18 cellular contexts compared by ENCODE assay signal in genomic region chr13:27257233-27257568, GRCh38. TPM values are rescaled to one million over a fixed set of nuclear protein-coding genes. Genes with fewer than 3 reads are reported as not detected.
DNase-seq lines count a peak whose midpoint lies in the region; ATAC-seq and TF ChIP-seq lines count a peak whose summit lies in the region.
"Had no signal": no experiment of that assay in that cellular context is flagged by ENCODE, and none has a peak within 500 bp of the region (broad histone marks: within the 10 kb centered on the region; RNA-seq: fewer than 3 reads in every experiment).

No MANE protein-coding gene starts in this region.

- H3K4me3 Mint-ChIP-seq in activated CD4-positive, alpha-beta memory T cell treated with anti-CD3 and anti-CD28 coated beads for 36 hours, result no peak overlapping the region
- H3K4me3 Mint-ChIP-seq in activated CD4-positive, alpha-beta memory T cell treated with anti-CD3 and anti-CD28 coated beads, Interleukin-2, amount 10 ng/mL, durations not matched to agents 7 days and 5 days, result no peak overlapping the region
- peak overlapping the region; percentile 4 for H3K4me3 Mint-ChIP-seq in activated T-helper 17 cell treated with anti-CD3 and anti-CD28 coated beads, Interleukin-2, amount 50 U/mL, for 72 hours
- no peak overlapping the region for H3K4me3 Mint-ChIP-seq in nephron progenitor cell

- DNase-seq in activated CD4-positive, alpha-beta memory T cell treated with anti-CD3 and anti-CD28 coated beads for 36 hours, result no peak
- no peak for DNase-seq in activated CD4-positive, alpha-beta memory T cell treated with anti-CD3 and anti-CD28 coated beads, Interleukin-2, amount 10 ng/mL, durations not matched to agents 7 days and 5 days
- DNase-seq in ELR (ENCODE audit: low read depth) (peak; percentile 27), nephron progenitor cell (no peak), germinal center (ENCODE audit: low spot score) (no peak), NCI-H524 (lab: John Stamatoyannopoulos, UW) (no peak)
- DNase-seq: BE2C; brain microvascular endothelial cell; COR-L47; heart left ventricle; left colon; NCI-H1694 treated with DMSO at 0.1 percent for 48 hours; NCI-H748 treated with DMSO at 0.1 percent for 48 hours; occipital lobe; small intestine; stimulated activated CD4-positive, alpha-beta T cell treated with anti-CD3 and anti-CD28 coated beads, Interleukin-1b, Interleukin-23, amount 100 ng/mL, for 48 hours had no signal

- peaks cover 73% of the 10 kb centered on the region for H3K4me1 Mint-ChIP-seq in activated CD4-positive, alpha-beta memory T cell treated with anti-CD3 and anti-CD28 coated beads for 36 hours (ENCODE audit: low read depth)
- peaks cover 68% of the 10 kb centered on the region for H3K4me1 Mint-ChIP-seq in activated CD4-positive, alpha-beta memory T cell treated with anti-CD3 and anti-CD28 coated beads, Interleukin-2, amount 10 ng/mL, durations not matched to agents 7 days and 5 days
- peaks cover 33% of the 10 kb centered on the region for H3K4me1 Mint-ChIP-seq in activated T-helper 17 cell treated with anti-CD3 and anti-CD28 coated beads, Interleukin-2, amount 50 U/mL, for 72 hours
- H3K4me1 Mint-ChIP-seq in nephron progenitor cell, result peaks cover 20% of the 10 kb centered on the region

- ATAC-seq in activated T-helper 17 cell treated with anti-CD3 and anti-CD28 coated beads, Interleukin-2, amount 50 U/mL, for 72 hours (replicated peaks), result no peak
- no peak for ATAC-seq in HG02884 (IDR thresholded peaks at IDR 0.05; ENCODE audit: unreplicated experiment)
- ATAC-seq: heart left ventricle, left colon had no signal

- TF ChIP-seq CTCF in nephron progenitor cell (IDR thresholded peaks at IDR 0.05), result no peak

- peaks cover 79% of the 10 kb centered on the region for H3K36me3 Mint-ChIP-seq in activated CD4-positive, alpha-beta memory T cell treated with anti-CD3 and anti-CD28 coated beads for 36 hours
- peaks cover 81% of the 10 kb centered on the region for H3K36me3 Mint-ChIP-seq in activated CD4-positive, alpha-beta memory T cell treated with anti-CD3 and anti-CD28 coated beads, Interleukin-2, amount 10 ng/mL, durations not matched to agents 7 days and 5 days (ENCODE audit: low read depth)
- H3K36me3 Mint-ChIP-seq in activated T-helper 17 cell treated with anti-CD3 and anti-CD28 coated beads, Interleukin-2, amount 50 U/mL, for 72 hours (ENCODE audit: low read depth), result peaks cover 99% of the 10 kb centered on the region
- peaks cover 59% of the 10 kb centered on the region for H3K36me3 Mint-ChIP-seq in nephron progenitor cell (ENCODE audit: low read depth)

- H3K9me3 Mint-ChIP-seq in activated CD4-positive, alpha-beta memory T cell treated with anti-CD3 and anti-CD28 coated beads for 36 hours, result no peaks in the 10 kb centered on the region
- H3K9me3 Mint-ChIP-seq in activated CD4-positive, alpha-beta memory T cell treated with anti-CD3 and anti-CD28 coated beads, Interleukin-2, amount 10 ng/mL, durations not matched to agents 7 days and 5 days, result no peaks in the 10 kb centered on the region
- H3K9me3 Mint-ChIP-seq in activated T-helper 17 cell treated with anti-CD3 and anti-CD28 coated beads, Interleukin-2, amount 50 U/mL, for 72 hours, result no peaks in the 10 kb centered on the region
- H3K9me3 Mint-ChIP-seq in nephron progenitor cell, result no peaks in the 10 kb centered on the region

- POLR2A ChIA-PET in activated CD4-positive, alpha-beta memory T cell treated with anti-CD3 and anti-CD28 coated beads for 36 hours (lab: Charles Lee), result interaction anchor here (1.0 to 3.4 kb wide), 7 partner anchors 10 to 125 kb away, joined by 3 to 14 read pairs (median 5); partner anchors contain the start of gene RASL11A
- POLR2A ChIA-PET in activated CD4-positive, alpha-beta memory T cell treated with anti-CD3 and anti-CD28 coated beads, Interleukin-2, amount 10 ng/mL, durations not matched to agents 7 days and 5 days (lab: Charles Lee), result interaction anchor here (0.8 to 2.0 kb wide), 5 partner anchors 12 to 96 kb away, joined by 3 to 6 read pairs (median 4); partner anchors contain the start of gene RASL11A

- H3K27ac Mint-ChIP-seq in activated CD4-positive, alpha-beta memory T cell treated with anti-CD3 and anti-CD28 coated beads for 36 hours, result peak overlapping the region; percentile 81
- H3K27ac Mint-ChIP-seq in activated CD4-positive, alpha-beta memory T cell treated with anti-CD3 and anti-CD28 coated beads, Interleukin-2, amount 10 ng/mL, durations not matched to agents 7 days and 5 days, result no peak overlapping the region
- no peak overlapping the region for H3K27ac Mint-ChIP-seq in activated T-helper 17 cell treated with anti-CD3 and anti-CD28 coated beads, Interleukin-2, amount 50 U/mL, for 72 hours
- H3K27ac Mint-ChIP-seq in nephron progenitor cell, result peak overlapping the region; percentile 61

- CTCF ChIA-PET in activated CD4-positive, alpha-beta memory T cell treated with anti-CD3 and anti-CD28 coated beads for 36 hours (lab: Charles Lee), result interaction anchor here (2.0 kb wide), 1 partner anchor 14 kb away, joined by 12 read pairs; the partner anchor contains the start of gene RASL11A
- CTCF ChIA-PET in activated CD4-positive, alpha-beta memory T cell treated with anti-CD3 and anti-CD28 coated beads, Interleukin-2, amount 10 ng/mL, durations not matched to agents 7 days and 5 days (lab: Charles Lee), result interaction anchor here (1.0 to 2.1 kb wide), 3 partner anchors 14 to 272 kb away, joined by 5 to 10 read pairs (median 6); partner anchors contain the start of gene RASL11A

- H3K27me3 Mint-ChIP-seq in activated CD4-positive, alpha-beta memory T cell treated with anti-CD3 and anti-CD28 coated beads for 36 hours, result no peaks in the 10 kb centered on the region
- H3K27me3 Mint-ChIP-seq in activated CD4-positive, alpha-beta memory T cell treated with anti-CD3 and anti-CD28 coated beads, Interleukin-2, amount 10 ng/mL, durations not matched to agents 7 days and 5 days, result no peaks in the 10 kb centered on the region
- H3K27me3 Mint-ChIP-seq in activated T-helper 17 cell treated with anti-CD3 and anti-CD28 coated beads, Interleukin-2, amount 50 U/mL, for 72 hours, result no peaks in the 10 kb centered on the region
- no peaks in the 10 kb centered on the region for H3K27me3 Mint-ChIP-seq in nephron progenitor cell (ENCODE audit: low read depth, poor library complexity)

- intact Hi-C loops in activated CD4-positive, alpha-beta memory T cell treated with anti-CD3 and anti-CD28 coated beads for 36 hours (cut with micrococcal nuclease), result no loop called here

RNA-seq across cellular contexts. Expression of gene RPL21, which starts 5.8 kb away (rescaled TPM):
- total RNA-seq in activated CD4-positive, alpha-beta memory T cell treated with anti-CD3 and anti-CD28 coated beads for 36 hours, result 1,000 to 10,000 TPM; 1,539 to 1,545 TPM
- 100 to 1,000 TPM; 742 to 774 TPM for total RNA-seq in activated CD4-positive, alpha-beta memory T cell treated with anti-CD3 and anti-CD28 coated beads, Interleukin-2, amount 10 ng/mL, durations not matched to agents 7 days and 5 days
- total RNA-seq in activated T-helper 17 cell treated with anti-CD3 and anti-CD28 coated beads, Interleukin-2, amount 50 U/mL, for 72 hours, result 1,000 to 10,000 TPM; 1,350 to 1,709 TPM

RNA-seq across cellular contexts. Expression of gene RASL11A, which starts 13.4 kb away (rescaled TPM):
- total RNA-seq in activated CD4-positive, alpha-beta memory T cell treated with anti-CD3 and anti-CD28 coated beads for 36 hours, result 1 to 10 TPM; 4.8 to 6.8 TPM
- 1 to 10 TPM; 1.9 to 2.5 TPM for total RNA-seq in activated CD4-positive, alpha-beta memory T cell treated with anti-CD3 and anti-CD28 coated beads, Interleukin-2, amount 10 ng/mL, durations not matched to agents 7 days and 5 days
- 1 to 10 TPM; 3.5 to 5.5 TPM for total RNA-seq in activated T-helper 17 cell treated with anti-CD3 and anti-CD28 coated beads, Interleukin-2, amount 50 U/mL, for 72 hours

Comparison
In these comparisons a context has a peak if more than half of its experiments do, and no peak if none do; other contexts are left out.
1. H3K27ac Mint-ChIP-seq: peak in activated CD4-positive, alpha-beta memory T cell treated with anti-CD3 and anti-CD28 coated beads for 36 hours (single experiment) and nephron progenitor cell (single experiment); none in activated CD4-positive, alpha-beta memory T cell treated with anti-CD3 and anti-CD28 coated beads, Interleukin-2, amount 10 ng/mL, durations not matched to agents 7 days and 5 days (single experiment) and activated T-helper 17 cell treated with anti-CD3 and anti-CD28 coated beads, Interleukin-2, amount 50 U/mL, for 72 hours (single experiment).